In genomic region chr3:30747771-30748281, GRCh38 we compare ENCODE assay signal across 9 cellular contexts.
DNase-seq lines count a peak whose midpoint lies in the region; ATAC-seq, FAIRE-seq and TF ChIP-seq lines count a peak whose summit lies in the region.
"Had no signal": no experiment of that assay in that cellular context is flagged by ENCODE, and none has a peak within 500 bp of the region (broad histone marks: within the 10 kb centered on the region; RNA-seq: fewer than 3 reads in every experiment).

No MANE protein-coding gene starts in this region.

- H3K27me3 ChIP-seq in K562 (ENCODE audit: control insufficient read depth in 2 of 2, insufficient read depth in 2 of 2, low read length in 2 of 2) (no peaks in the 10 kb centered on the region), HepG2 (ENCODE audit: control insufficient read depth in 1 of 2, insufficient read depth in 2 of 2, low read length in 2 of 2) (no peaks in the 10 kb centered on the region)

- H4K20me1 ChIP-seq in K562 (replicated peaks; ENCODE audit: control insufficient read depth, insufficient read depth, low read length), result no peaks in the 10 kb centered on the region
- H4K20me1 ChIP-seq in HepG2 (ENCODE audit: insufficient read depth, low read length), result no peaks in the 10 kb centered on the region

- TF ChIP-seq EP300 in K562 (IDR thresholded peaks at IDR 0.05; ENCODE audit: low read length), result no peak
- TF ChIP-seq EP300 in HepG2 (IDR thresholded peaks at IDR 0.05; ENCODE audit: low read depth in 2 of 2, low read length in 2 of 2), result no peak
- TF ChIP-seq EP300 in HepG2 (CRISPR knock-in tag; IDR thresholded peaks at IDR 0.05; ENCODE audit: borderline replicate concordance), result no peak

- intact Hi-C loops in K562 (cut with micrococcal nuclease) (no loop called here), HepG2 (cut with micrococcal nuclease; ENCODE audit: unreplicated experiment) (loop anchor here (1.0 to 2.0 kb wide), 4 partner anchors 45 to 635 kb away; no protein-coding TSS in a partner anchor)

- DNase-seq in Ammon's horn (ENCODE audit: low spot score), result peak; percentile 13
- DNase-seq in LHCN-M2 (ENCODE audit: low read depth), result peak; percentile 56
- DNase-seq in K562 (ENCODE audit: extremely low read depth in 1 of 4, low spot score in 3 of 4), result no peak
- DNase-seq in HepG2 (ENCODE audit: low spot score), result peak; percentile 55
- no peak for DNase-seq in activated CD4-positive, CD25-positive, alpha-beta regulatory T cell treated with anti-CD3 and anti-CD28 coated beads, Interleukin-2, amount 50 U/mL, for 72 hours
- DNase-seq in islet precursor cell, result no peak

- peak in 1 of 2 experiments; percentile 54; a peak in 2 of 4 replicates for TF ChIP-seq RAD21 in K562 (CRISPR knock-in tag; conservative IDR thresholded peaks at IDR 0.05 in 1 of 2, IDR thresholded peaks at IDR 0.05 in 1 of 2)
- TF ChIP-seq RAD21 in HepG2 (CRISPR knock-in tag; IDR thresholded peaks at IDR 0.05), result no peak

- no peaks in the 10 kb centered on the region for H3K9me3 ChIP-seq in K562 (replicated peaks; ENCODE audit: control insufficient read depth, insufficient read depth, low read depth, low read length)
- no peaks in the 10 kb centered on the region for H3K9me3 ChIP-seq in HepG2 (ENCODE audit: low read length)

- TF ChIP-seq CTCF in K562 (IDR thresholded peaks at IDR 0.05 in 2 of 3, conservative IDR thresholded peaks at IDR 0.05 in 1 of 3; ENCODE audit: insufficient read depth in 2 of 3, low read depth in 1 of 3, low read length in 3 of 3) (no peak), HepG2 (CRISPR knock-in tag; IDR thresholded peaks at IDR 0.05) (peak; percentile 86)

- H3K36me3 ChIP-seq in K562 (ENCODE audit: control insufficient read depth, insufficient read depth, low read length) (no peaks in the 10 kb centered on the region), HepG2 (replicated peaks in 1 of 2; ENCODE audit: control insufficient read depth in 1 of 2, insufficient read depth in 2 of 2, low read length in 2 of 2) (no peaks in the 10 kb centered on the region)

- no peak for TF ChIP-seq POLR2A in K562 (conservative IDR thresholded peaks at IDR 0.05)
- no peak for TF ChIP-seq POLR2A in HepG2 (IDR thresholded peaks at IDR 0.05; ENCODE audit: insufficient read depth in 1 of 2, low read depth in 2 of 2, low read length in 2 of 2)

- H3K79me2 ChIP-seq in K562 (ENCODE audit: control insufficient read depth, insufficient read depth, low read length) (no peaks in the 10 kb centered on the region), HepG2 (ENCODE audit: insufficient read depth, low read length) (no peaks in the 10 kb centered on the region)

- H2AFZ ChIP-seq in K562 (ENCODE audit: low read depth, low read length), result no peak overlapping the region
- H2AFZ ChIP-seq in HepG2 (ENCODE audit: low read length), result no peak overlapping the region

- ATAC-seq in K562 (no peak), HepG2 (peak; percentile 88), HG03520 (IDR thresholded peaks at IDR 0.05; ENCODE audit: unreplicated experiment) (no peak), GM21825 (IDR thresholded peaks at IDR 0.05; ENCODE audit: unreplicated experiment) (no peak)

- no peak overlapping the region for H3K27ac ChIP-seq in K562 (ENCODE audit: extremely low read depth, low read depth, low read length)
- no peak overlapping the region for H3K27ac ChIP-seq in HepG2 (ENCODE audit: extremely low read length, insufficient read depth, low read length)

- H3K4me3 ChIP-seq in K562 (no peak overlapping the region), HepG2 (replicated peaks in 1 of 3; ENCODE audit: insufficient read depth in 1 of 3, low read depth in 2 of 3, low read length in 3 of 3) (no peak overlapping the region)

- POLR2A ChIA-PET in K562 (lab: Yijun Ruan, JAX) (no interaction called here), HepG2 (lab: Yijun Ruan, JAX) (no interaction called here)

- BruUV-seq in K562 (replicated peaks; lab: Mats Ljungman, UMichigan) (no TSS peak), HepG2 (replicated peaks; lab: Mats Ljungman, UMichigan) (no TSS peak)

- H3K4me1 ChIP-seq in K562 (replicated peaks in 1 of 2; ENCODE audit: control insufficient read depth in 2 of 2, insufficient read depth in 2 of 2, low read length in 2 of 2), result no peaks in the 10 kb centered on the region
- H3K4me1 ChIP-seq in HepG2 (ENCODE audit: insufficient read depth, low read length), result peaks cover 18% of the 10 kb centered on the region

- 4% methylated on average over 4 of the region's 4 CpGs for WGBS in K562 (ENCODE audit: insufficient coverage, low coverage, missing lambda C conversion rate)
- 8% methylated on average over 4 of the region's 4 CpGs for WGBS in HepG2 (ENCODE audit: low lambda C conversion rate)

- no peak overlapping the region for H3K4me2 ChIP-seq in K562 (ENCODE audit: insufficient read depth, low read length)
- H3K4me2 ChIP-seq in HepG2 (ENCODE audit: low read depth, low read length), result no peak overlapping the region

- FAIRE-seq in K562 (lab: Jason Lieb, UNC) (no peak), HepG2 (lab: Jason Lieb, UNC) (peak; percentile 77)
- FAIRE-seq: frontal cortex had no signal

- H3K9ac ChIP-seq in K562 (ENCODE audit: insufficient read depth in 1 of 2, low read depth in 2 of 2, low read length in 2 of 2) (no peak overlapping the region), HepG2 (ENCODE audit: insufficient read depth, low read depth, low read length) (no peak overlapping the region)

- in situ Hi-C loops in K562 (cut with MboI) (no loop called here), HepG2 (cut with HindIII; ENCODE audit: extremely low pct_ligation_motif_present, low pct_unique_long_range_greater_than_20kb) (no loop called here)

- no peaks in the 10 kb centered on the region for H3K9me1 ChIP-seq in K562 (ENCODE audit: control insufficient read depth, insufficient read depth, low read length)

- CTCF ChIA-PET in K562 (lab: Yijun Ruan, JAX; ENCODE audit: low intra/inter-chr PET ratio), result no interaction called here
- CTCF ChIA-PET in HepG2 (lab: Yijun Ruan, JAX; ENCODE audit: low intra/inter-chr PET ratio, low total read pairs), result interaction anchor here (1.2 to 1.5 kb wide), 2 partner anchors 706 to 735 kb away, joined by 4 to 7 read pairs; no protein-coding TSS in a partner anchor

TF ChIP-seq in K562, 482 proteins besides CTCF, POLR2A, EP300 and RAD21 (continues in another document):
- no peak for TF ChIP-seq HNRNPK (IDR thresholded peaks at IDR 0.05; ENCODE audit: low read depth, low read length, poor library complexity, severe bottlenecking)
- no peak for TF ChIP-seq AFF4 (CRISPR knock-in tag; IDR thresholded peaks at IDR 0.05)
- TF ChIP-seq ZNF23 (CRISPR knock-in tag; IDR thresholded peaks at IDR 0.05), result 0 out of 2 replicates have a peak, but pooled peaks have one; percentile 2

TF ChIP-seq in HepG2, 621 proteins besides CTCF, POLR2A, EP300 and RAD21 (continues in another document):
- TF ChIP-seq ZSCAN20 (CRISPR knock-in tag; IDR thresholded peaks at IDR 0.05; ENCODE audit: borderline replicate concordance) (no peak), MIXL1 (CRISPR knock-in tag; IDR thresholded peaks at IDR 0.05) (0 out of 2 replicates have a peak, but pooled peaks have one; percentile 14), ELK4 (CRISPR knock-in tag; IDR thresholded peaks at IDR 0.05; ENCODE audit: borderline replicate concordance) (no peak), RORA (CRISPR knock-in tag; IDR thresholded peaks at IDR 0.05) (no peak), HNRNPH1 (optimal IDR thresholded peaks at IDR 0.05; ENCODE audit: low read depth, low read length) (no peak), ZBTB33 (CRISPR knock-in tag; IDR thresholded peaks at IDR 0.05) (no peak), ONECUT2 (CRISPR knock-in tag; IDR thresholded peaks at IDR 0.05) (peak; percentile 77), HBP1 (CRISPR knock-in tag; IDR thresholded peaks at IDR 0.05; ENCODE audit: low read depth) (0 out of 2 replicates have a peak, but pooled peaks have one; percentile 46), ZNF274 (CRISPR knock-in tag; IDR thresholded peaks at IDR 0.05) (no peak), ZNF263 (CRISPR knock-in tag; IDR thresholded peaks at IDR 0.05) (peak; percentile 29; the same call in 1 of the 2 replicates), ZNF841 (CRISPR knock-in tag; IDR thresholded peaks at IDR 0.05; ENCODE audit: borderline replicate concordance) (no peak), NFE2L2 (IDR thresholded peaks at IDR 0.05; ENCODE audit: low read length) (0 out of 2 replicates have a peak, but pooled peaks have one; percentile 8), SMC3 (IDR thresholded peaks at IDR 0.05; ENCODE audit: low read length) (peak; percentile 86)

Comparison
In these comparisons a context has a peak if more than half of its experiments do, and no peak if none do; other contexts are left out.
1. DNase-seq: peak in Ammon's horn (single experiment), LHCN-M2 (single experiment) and HepG2 (single experiment); none in K562 (0 of 4), activated CD4-positive, CD25-positive, alpha-beta regulatory T cell treated with anti-CD3 and anti-CD28 coated beads, Interleukin-2, amount 50 U/mL, for 72 hours (single experiment) and islet precursor cell (single experiment).